Comparison of ENCODE assay signal across 20 cellular contexts in genomic region chr3:81442758-81443456, GRCh38.
"Had no signal": no experiment of that assay in that cellular context is flagged by ENCODE, and none has a peak within 500 bp of the region (broad histone marks: within the 10 kb centered on the region; RNA-seq: fewer than 3 reads in every experiment).

No MANE protein-coding gene starts in this region.

- H3K9me3 ChIP-seq: gastrocnemius medialis, heart right ventricle, mucosa of descending colon had no signal

- ATAC-seq: activated CD8-positive, alpha-beta T cell treated with anti-CD3 and anti-CD28 coated beads, Interleukin-2, amount 10 ng/mL, durations not matched to agents 7 days and 5 days; activated naive CD4-positive, alpha-beta T cell treated with anti-CD3 and anti-CD28 coated beads, Interleukin-2, amount 50 U/mL, for 72 hours; activated T-cell treated with anti-CD3 and anti-CD28 coated beads, Interleukin-2, amount 50 U/mL, for 72 hours; mucosa of descending colon; naive thymus-derived CD4-positive, alpha-beta T cell; stimulated activated naive B cell treated with anti-CD40 and anti-IgM and Interleukin-4, amounts not matched to agents 10 μg/mL and 1 μg/mL and 100 μg/mL, for 72 hours; WTC11 had no signal

- H3K27me3 ChIP-seq: dorsolateral prefrontal cortex, gastrocnemius medialis, heart right ventricle had no signal

- H3K27ac ChIP-seq: dorsolateral prefrontal cortex, gastrocnemius medialis, heart right ventricle had no signal

- DNase-seq: activated CD4-positive, alpha-beta T cell treated with anti-CD3 and anti-CD28 coated beads for 48 hours; activated CD8-positive, alpha-beta memory T cell treated with anti-CD3 and anti-CD28 coated beads, Interleukin-2, amount 50 U/mL, for 4 hours; activated CD8-positive, alpha-beta T cell treated with anti-CD3 and anti-CD28 coated beads, Interleukin-2, amount 10 ng/mL, durations not matched to agents 7 days and 5 days; activated gamma-delta T cell; activated T-cell treated with anti-CD3 and anti-CD28 coated beads, Interleukin-2, amount 50 U/mL, for 72 hours; amniotic stem cell; endodermal cell; gastrocnemius medialis; heart right ventricle; left cardiac atrium; mucosa of descending colon; naive thymus-derived CD4-positive, alpha-beta T cell; posterior cingulate gyrus; retina; stimulated activated CD4-positive, alpha-beta T cell treated with anti-CD3 and anti-CD28 coated beads, Interleukin-15, amount 100 ng/mL, for 24 hours; stimulated activated CD4-positive, alpha-beta T cell treated with anti-CD3 and anti-CD28 coated beads, Interleukin-4, amount 100 ng/mL, for 1 hour; stimulated activated naive B cell treated with anti-CD40 and anti-IgM and Interleukin-4, amounts not matched to agents 10 μg/mL and 1 μg/mL and 100 μg/mL, for 72 hours had no signal

- H3K4me3 ChIP-seq: dorsolateral prefrontal cortex, gastrocnemius medialis, heart right ventricle, mucosa of descending colon had no signal

- H3K36me3 ChIP-seq: gastrocnemius medialis, heart right ventricle had no signal
